19 cellular contexts compared by ENCODE assay signal in the genomic region with DNA sequence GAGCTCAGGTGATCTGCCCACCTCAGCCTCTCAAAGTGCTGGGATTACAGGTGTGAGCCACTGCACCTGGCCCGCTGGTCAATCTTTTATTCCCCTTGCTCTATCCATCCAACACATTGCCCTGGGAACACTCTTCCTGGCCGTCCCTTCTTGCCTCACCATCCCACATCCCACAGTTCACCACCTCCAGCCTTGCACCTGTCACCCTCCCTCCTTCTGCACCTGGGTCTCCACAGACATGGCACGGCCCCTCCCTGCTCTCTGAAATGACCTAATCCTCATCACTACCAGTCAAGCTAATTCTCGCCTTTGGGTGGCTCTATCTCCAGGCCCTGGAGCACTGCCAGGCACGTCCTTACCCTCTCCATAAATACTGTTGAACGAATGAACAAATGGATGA.
"Had no signal": no experiment of that assay in that cellular context is flagged by ENCODE, and none has a peak within 500 bp of the region (broad histone marks: within the 10 kb centered on the region; RNA-seq: fewer than 3 reads in every experiment).

No MANE protein-coding gene starts in this region.

- H3K36me3 Mint-ChIP-seq: activated naive CD4-positive, alpha-beta T cell treated with anti-CD3 and anti-CD28 coated beads, Interleukin-2, amount 10 ng/mL, durations not matched to agents 7 days and 5 days; WTC11 had no signal

- DNase-seq: activated CD4-positive, alpha-beta T cell treated with anti-CD3 and anti-CD28 coated beads for 48 hours; activated CD4-positive, alpha-beta T cell treated with anti-CD3 and anti-CD28 coated beads, Interleukin-2, amount 50 U/mL, for 4 hours; activated CD4-positive, CD25-positive, alpha-beta regulatory T cell treated with anti-CD3 and anti-CD28 coated beads, Interleukin-2, amount 50 U/mL, for 72 hours; activated CD8-positive, alpha-beta memory T cell treated with anti-CD3 and anti-CD28 coated beads, Interleukin-2, amount 50 U/mL, for 48 hours; activated CD8-positive, alpha-beta T cell treated with anti-CD3 and anti-CD28 coated beads, Interleukin-2, amount 10 ng/mL, durations not matched to agents 7 days and 5 days; activated gamma-delta T cell; activated naive CD4-positive, alpha-beta T cell treated with anti-CD3 and anti-CD28 coated beads, Interleukin-2, amount 10 ng/mL, durations not matched to agents 7 days and 5 days; aorta; central memory CD4-positive, alpha-beta T cell; KG1; NCI-H1048; NCI-H146; NCI-H1930; NCI-H524 treated with DMSO at 0.1 percent for 48 hours; NCI-H748 treated with DMSO at 0.1 percent for 48 hours; SIG-M5; T-helper 17 cell; T-helper 9 cell had no signal

- H3K9me3 Mint-ChIP-seq: activated naive CD4-positive, alpha-beta T cell treated with anti-CD3 and anti-CD28 coated beads, Interleukin-2, amount 10 ng/mL, durations not matched to agents 7 days and 5 days; WTC11 had no signal

- H3K27ac Mint-ChIP-seq: activated CD8-positive, alpha-beta T cell treated with anti-CD3 and anti-CD28 coated beads, Interleukin-2, amount 10 ng/mL, durations not matched to agents 7 days and 5 days; activated naive CD4-positive, alpha-beta T cell treated with anti-CD3 and anti-CD28 coated beads, Interleukin-2, amount 10 ng/mL, durations not matched to agents 7 days and 5 days; T-helper 17 cell; WTC11 had no signal

- H3K4me3 Mint-ChIP-seq: activated CD8-positive, alpha-beta T cell treated with anti-CD3 and anti-CD28 coated beads, Interleukin-2, amount 10 ng/mL, durations not matched to agents 7 days and 5 days; activated naive CD4-positive, alpha-beta T cell treated with anti-CD3 and anti-CD28 coated beads, Interleukin-2, amount 10 ng/mL, durations not matched to agents 7 days and 5 days; T-helper 17 cell; WTC11 had no signal

- ATAC-seq: activated CD8-positive, alpha-beta T cell treated with anti-CD3 and anti-CD28 coated beads, Interleukin-2, amount 10 ng/mL, durations not matched to agents 7 days and 5 days; T-helper 17 cell; WTC11 had no signal
